In genomic region chr4:155906554-155907247, GRCh38 we compare ENCODE assay signal across 2 cellular contexts.
TF ChIP-seq lines count a peak whose summit lies in the region.

No MANE protein-coding gene starts in this region.

TF ChIP-seq in liver, 16 proteins besides CTCF, POLR2A, EP300 and RAD21:
- peak; percentile 50 to 62 for TF ChIP-seq HNF4A (conservative IDR thresholded peaks at IDR 0.05)
- peak; percentile 15 for TF ChIP-seq YY1 (IDR thresholded peaks at IDR 0.05)
- peak; percentile 43 to 45 for TF ChIP-seq RXRA (IDR thresholded peaks at IDR 0.05)
- no peak for TF ChIP-seq NR2F2 (IDR thresholded peaks at IDR 0.05)
- peak; percentile 28 for TF ChIP-seq SP1 (IDR thresholded peaks at IDR 0.05)

TF ChIP-seq in HepG2, 621 proteins besides CTCF, POLR2A, EP300 and RAD21:
- TF ChIP-seq FLYWCH1 (CRISPR knock-in tag; IDR thresholded peaks at IDR 0.05) (no peak), ARID2 (CRISPR knock-in tag; IDR thresholded peaks at IDR 0.05; ENCODE audit: borderline replicate concordance) (no peak), PHB2 (IDR thresholded peaks at IDR 0.05; ENCODE audit: partially characterized antibody) (no peak), ZNF282 (IDR thresholded peaks at IDR 0.05; ENCODE audit: partially characterized antibody) (no peak), PRDM15 (CRISPR knock-in tag; IDR thresholded peaks at IDR 0.05) (no peak), ZBTB46 (CRISPR knock-in tag; IDR thresholded peaks at IDR 0.05; ENCODE audit: borderline replicate concordance) (no peak), TAF1 (CRISPR knock-in tag; IDR thresholded peaks at IDR 0.05) (no peak), HBP1 (CRISPR knock-in tag; IDR thresholded peaks at IDR 0.05; ENCODE audit: low read depth) (no peak), ZNF776 (CRISPR knock-in tag; IDR thresholded peaks at IDR 0.05) (no peak), CERS6 (CRISPR knock-in tag; IDR thresholded peaks at IDR 0.05) (no peak), HOXA9 (CRISPR knock-in tag; IDR thresholded peaks at IDR 0.05; ENCODE audit: borderline replicate concordance) (no peak), ZNF292 (CRISPR knock-in tag; IDR thresholded peaks at IDR 0.05; ENCODE audit: borderline replicate concordance, low read depth) (no peak), SRF (IDR thresholded peaks at IDR 0.05; ENCODE audit: low read depth, low read length) (no peak), ZHX1 (CRISPR knock-in tag; IDR thresholded peaks at IDR 0.05; ENCODE audit: low read depth) (no peak)
